Comparison of ENCODE assay signal across 24 cellular contexts in the genomic region with DNA sequence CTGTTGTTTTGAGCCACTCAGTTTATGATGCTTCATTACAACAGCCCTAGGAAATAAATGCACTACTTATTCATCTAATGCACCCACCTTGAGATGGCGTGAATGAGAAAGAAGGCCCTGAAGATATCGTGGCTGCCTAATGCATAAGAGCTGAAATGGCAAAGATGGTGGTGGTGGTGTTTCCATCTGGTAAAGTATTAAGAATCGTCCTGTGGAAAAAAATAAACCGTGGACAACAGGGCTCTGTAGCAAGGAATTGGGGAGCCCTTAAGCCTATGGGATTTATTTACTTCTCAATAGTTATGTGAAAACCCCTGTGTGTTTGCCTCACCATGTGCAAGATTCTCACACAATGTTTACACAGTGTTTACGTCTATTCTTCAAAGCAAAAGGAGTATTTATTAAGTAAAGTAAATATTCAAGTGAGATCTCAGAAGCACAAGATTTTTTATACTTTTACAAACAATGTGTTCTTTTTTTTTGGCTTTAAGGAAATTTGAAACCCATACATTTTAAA.
"Had no signal": no experiment of that assay in that cellular context is flagged by ENCODE, and none has a peak within 500 bp of the region (broad histone marks: within the 10 kb centered on the region; RNA-seq: fewer than 3 reads in every experiment).

No MANE protein-coding gene starts in this region.

- H3K9ac ChIP-seq: parathyroid adenoma had no signal

- H3K27me3 ChIP-seq: hepatocyte, right lobe of liver, testis, thyroid gland, transverse colon, upper lobe of right lung had no signal

- H2AFZ ChIP-seq: hepatocyte, parathyroid adenoma had no signal

- H3K36me3 Mint-ChIP-seq: naive B cell; natural killer cell; stimulated activated memory B cell treated with anti-CD40 and anti-IgM and Interleukin-4, amounts not matched to agents 10 μg/mL and 1 μg/mL and 100 μg/mL, for 72 hours had no signal

- ATAC-seq: natural killer cell; psoas muscle; stimulated activated memory B cell treated with anti-CD40 and anti-IgM and Interleukin-4, amounts not matched to agents 10 μg/mL and 1 μg/mL and 100 μg/mL, for 72 hours; stimulated activated naive CD8-positive, alpha-beta T cell treated with anti-CD3 and anti-CD28 coated beads, Interleukin-15, amount 100 ng/mL, for 72 hours; upper lobe of right lung had no signal

- H3K4me3 Mint-ChIP-seq: mesothelial cell of epicardium; naive B cell; natural killer cell; stimulated activated memory B cell treated with anti-CD40 and anti-IgM and Interleukin-4, amounts not matched to agents 10 μg/mL and 1 μg/mL and 100 μg/mL, for 72 hours; stimulated activated naive CD8-positive, alpha-beta T cell treated with anti-CD3 and anti-CD28 coated beads, Interleukin-15, amount 100 ng/mL, for 72 hours had no signal

- H3K27ac ChIP-seq: hepatocyte, left ventricle myocardium inferior, parathyroid adenoma, psoas muscle, right lobe of liver, testis, thyroid gland had no signal

- H3K4me1 Mint-ChIP-seq: naive B cell; natural killer cell; stimulated activated memory B cell treated with anti-CD40 and anti-IgM and Interleukin-4, amounts not matched to agents 10 μg/mL and 1 μg/mL and 100 μg/mL, for 72 hours; stimulated activated naive CD8-positive, alpha-beta T cell treated with anti-CD3 and anti-CD28 coated beads, Interleukin-15, amount 100 ng/mL, for 72 hours had no signal

- FAIRE-seq: urothelium cell line had no signal

- H3K9me3 ChIP-seq: left ventricle myocardium inferior, psoas muscle, right lobe of liver, testis, thyroid gland, transverse colon, upper lobe of right lung had no signal

- H3K27ac Mint-ChIP-seq: naive B cell; natural killer cell; stimulated activated memory B cell treated with anti-CD40 and anti-IgM and Interleukin-4, amounts not matched to agents 10 μg/mL and 1 μg/mL and 100 μg/mL, for 72 hours; stimulated activated naive CD8-positive, alpha-beta T cell treated with anti-CD3 and anti-CD28 coated beads, Interleukin-15, amount 100 ng/mL, for 72 hours had no signal

- H3K4me1 ChIP-seq: parathyroid adenoma, psoas muscle, right lobe of liver had no signal

- H3K79me2 ChIP-seq: hepatocyte, parathyroid adenoma had no signal

- H3K4me3 ChIP-seq: hepatocyte, left ventricle myocardium inferior, lung, psoas muscle, right lobe of liver, smooth muscle cell, testis, thyroid gland, transverse colon, upper lobe of right lung had no signal

- DNase-seq: islet precursor cell; left ventricle myocardium inferior; mesendoderm; naive B cell; natural killer cell; psoas muscle; right lobe of liver; stimulated activated CD4-positive, alpha-beta T cell treated with anti-CD3 and anti-CD28 coated beads, Interleukin-1b, Interleukin-23, amount 100 ng/mL, for 48 hours; stimulated activated CD4-positive, alpha-beta T cell treated with anti-CD3 and anti-CD28 coated beads, Interleukin-2, amount 100 ng/mL, for 48 hours; stimulated activated CD4-positive, alpha-beta T cell treated with anti-CD3 and anti-CD28 coated beads, Interleukin-4, amount 100 ng/mL, for 4 hours; stimulated activated CD8-positive, alpha-beta memory T cell treated with anti-CD3 and anti-CD28 coated beads, Interleukin-4, amount 100 ng/mL, for 48 hours; stimulated activated naive CD4-positive, alpha-beta T cell treated with Interleukin-2 at 50 U/mL for 16 hours; stimulated activated naive CD8-positive, alpha-beta T cell treated with anti-CD3 and anti-CD28 coated beads, Interleukin-15, amount 100 ng/mL, for 72 hours; testis; thyroid gland; transverse colon; upper lobe of right lung had no signal

- H3K27me3 Mint-ChIP-seq: naive B cell; stimulated activated memory B cell treated with anti-CD40 and anti-IgM and Interleukin-4, amounts not matched to agents 10 μg/mL and 1 μg/mL and 100 μg/mL, for 72 hours; stimulated activated naive CD8-positive, alpha-beta T cell treated with anti-CD3 and anti-CD28 coated beads, Interleukin-15, amount 100 ng/mL, for 72 hours had no signal

- H3K36me3 ChIP-seq: left ventricle myocardium inferior, right lobe of liver, thyroid gland, transverse colon, upper lobe of right lung had no signal

- H3K9me3 Mint-ChIP-seq: natural killer cell had no signal
